Comparison of ENCODE assay signal across 21 cellular contexts in the genomic region with DNA sequence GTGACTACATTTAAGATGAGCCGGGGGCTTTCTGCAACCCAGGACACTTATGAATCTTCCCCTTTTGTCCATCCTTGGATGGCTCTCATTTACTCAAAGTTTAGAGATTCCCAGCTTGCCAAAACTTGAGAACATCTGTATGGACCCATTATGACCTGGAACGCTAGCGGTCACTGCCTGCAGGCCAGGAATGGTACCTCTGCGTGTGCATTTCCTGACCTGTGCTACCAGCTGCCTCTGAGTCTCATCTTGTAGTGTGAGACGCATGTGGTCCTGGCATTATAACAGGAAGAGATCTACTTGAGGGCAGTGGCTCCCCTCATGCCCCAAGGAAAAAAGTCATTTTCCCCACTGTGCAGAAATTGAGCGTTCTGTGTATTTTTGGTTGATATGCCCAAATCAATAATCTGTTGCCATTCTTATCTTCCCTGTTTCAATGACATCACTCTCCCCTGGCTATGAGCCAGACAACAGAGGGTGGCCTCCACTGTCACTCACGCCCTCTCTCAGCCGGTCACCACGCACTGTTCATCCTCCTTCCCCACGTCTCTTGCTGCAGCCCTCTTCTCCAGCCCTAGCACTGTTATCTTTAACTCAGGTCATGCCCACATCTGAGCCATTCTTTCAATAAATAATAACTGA. TPM values are rescaled to one million over a fixed set of nuclear protein-coding genes. Genes with fewer than 3 reads are reported as not detected.
"Had no signal": no experiment of that assay in that cellular context is flagged by ENCODE, and none has a peak within 500 bp of the region (broad histone marks: within the 10 kb centered on the region; RNA-seq: fewer than 3 reads in every experiment).

No MANE protein-coding gene starts in this region.

- H3K9me3 ChIP-seq: left lung, ovary, psoas muscle, right atrium auricular region, tibial artery had no signal

- H3K4me1 ChIP-seq: left lung, psoas muscle had no signal

- ATAC-seq: activated T-helper 17 cell treated with anti-CD3 and anti-CD28 coated beads, Interleukin-2, amount 50 U/mL, for 72 hours; left lung; natural killer cell; psoas muscle; T-cell had no signal

- H3K9me3 Mint-ChIP-seq: activated naive CD8-positive, alpha-beta T cell treated with anti-CD3 and anti-CD28 coated beads for 36 hours; activated T-cell treated with anti-CD3 and anti-CD28 coated beads, Interleukin-2, amount 50 U/mL, for 24 hours; immature natural killer cell; natural killer cell; stimulated activated naive CD8-positive, alpha-beta T cell treated with anti-CD3 and anti-CD28 coated beads, Interleukin-15, Interleukin-2, amounts not matched to agents 100 ng/mL and 50 ng/mL, for 24 hours; T-cell had no signal

- H3K4me3 ChIP-seq: left lung, ovary, psoas muscle, right atrium auricular region, tibial artery had no signal

- H3K36me3 ChIP-seq: left lung, ovary, right atrium auricular region, tibial artery had no signal

- H3K27me3 Mint-ChIP-seq: activated naive CD8-positive, alpha-beta T cell treated with anti-CD3 and anti-CD28 coated beads for 36 hours; activated T-cell treated with anti-CD3 and anti-CD28 coated beads, Interleukin-2, amount 50 U/mL, for 24 hours; activated T-helper 17 cell treated with anti-CD3 and anti-CD28 coated beads, Interleukin-2, amount 50 U/mL, for 72 hours; stimulated activated naive CD8-positive, alpha-beta T cell treated with anti-CD3 and anti-CD28 coated beads, Interleukin-15, Interleukin-2, amounts not matched to agents 100 ng/mL and 50 ng/mL, for 24 hours had no signal

- DNase-seq: activated CD4-positive, alpha-beta T cell treated with anti-CD3 and anti-CD28 coated beads, Interleukin-2, amount 50 U/mL, for 4 hours; activated CD8-positive, alpha-beta memory T cell treated with anti-CD3 and anti-CD28 coated beads for 24 hours; activated CD8-positive, alpha-beta memory T cell treated with anti-CD3 and anti-CD28 coated beads, Interleukin-2, amount 50 U/mL, for 4 hours; activated naive CD4-positive, alpha-beta T cell; activated naive CD8-positive, alpha-beta T cell treated with anti-CD3 and anti-CD28 coated beads for 36 hours; activated T-cell treated with anti-CD3 and anti-CD28 coated beads, Interleukin-2, amount 50 U/mL, for 24 hours; amygdala; foreskin fibroblast; immature natural killer cell; left lung; mammary epithelial cell; natural killer cell; ovary; psoas muscle; stimulated activated CD4-positive, alpha-beta T cell treated with anti-CD3 and anti-CD28 coated beads, Interleukin-1b, Interleukin-23, amount 100 ng/mL, for 48 hours; T-cell; tibial artery had no signal

- H3K27ac ChIP-seq: left lung, ovary, psoas muscle, right atrium auricular region, tibial artery had no signal

- H3K27ac Mint-ChIP-seq: activated naive CD8-positive, alpha-beta T cell treated with anti-CD3 and anti-CD28 coated beads for 36 hours; activated T-cell treated with anti-CD3 and anti-CD28 coated beads, Interleukin-2, amount 50 U/mL, for 24 hours; activated T-helper 17 cell treated with anti-CD3 and anti-CD28 coated beads, Interleukin-2, amount 50 U/mL, for 72 hours; immature natural killer cell; mesothelial cell of epicardium; natural killer cell; stimulated activated naive CD8-positive, alpha-beta T cell treated with anti-CD3 and anti-CD28 coated beads, Interleukin-15, Interleukin-2, amounts not matched to agents 100 ng/mL and 50 ng/mL, for 24 hours; T-cell had no signal

- H3K36me3 Mint-ChIP-seq: activated naive CD8-positive, alpha-beta T cell treated with anti-CD3 and anti-CD28 coated beads for 36 hours; immature natural killer cell; mesothelial cell of epicardium; natural killer cell; T-cell had no signal

- H3K4me3 Mint-ChIP-seq: activated naive CD8-positive, alpha-beta T cell treated with anti-CD3 and anti-CD28 coated beads for 36 hours; activated T-cell treated with anti-CD3 and anti-CD28 coated beads, Interleukin-2, amount 50 U/mL, for 24 hours; activated T-helper 17 cell treated with anti-CD3 and anti-CD28 coated beads, Interleukin-2, amount 50 U/mL, for 72 hours; immature natural killer cell; mesothelial cell of epicardium; natural killer cell; stimulated activated naive CD8-positive, alpha-beta T cell treated with anti-CD3 and anti-CD28 coated beads, Interleukin-15, Interleukin-2, amounts not matched to agents 100 ng/mL and 50 ng/mL, for 24 hours; T-cell had no signal

- H3K27me3 ChIP-seq: left lung, ovary, right atrium auricular region had no signal

- H3K4me1 Mint-ChIP-seq: activated naive CD8-positive, alpha-beta T cell treated with anti-CD3 and anti-CD28 coated beads for 36 hours; activated T-helper 17 cell treated with anti-CD3 and anti-CD28 coated beads, Interleukin-2, amount 50 U/mL, for 72 hours; immature natural killer cell; mesothelial cell of epicardium; natural killer cell; T-cell had no signal

RNA-seq across cellular contexts. Expression of a gene that starts 28.5 kb away (rescaled TPM):
- total RNA-seq: natural killer cell had no signal
- polyA plus RNA-seq: immature natural killer cell had no signal
